Comparison of ENCODE assay signal across 1 cellular context in genomic region chr9:32524558-32525461, GRCh38.
A peak's percentile ranks its signal among the peaks of the same experiment; 100 is the strongest.
TF ChIP-seq lines count a peak whose summit lies in the region.

No MANE protein-coding gene starts in this region.

TF ChIP-seq in HepG2, 621 proteins besides CTCF, POLR2A, EP300 and RAD21 (continued from another document and continues in another):
- TF ChIP-seq, protein P1, sequence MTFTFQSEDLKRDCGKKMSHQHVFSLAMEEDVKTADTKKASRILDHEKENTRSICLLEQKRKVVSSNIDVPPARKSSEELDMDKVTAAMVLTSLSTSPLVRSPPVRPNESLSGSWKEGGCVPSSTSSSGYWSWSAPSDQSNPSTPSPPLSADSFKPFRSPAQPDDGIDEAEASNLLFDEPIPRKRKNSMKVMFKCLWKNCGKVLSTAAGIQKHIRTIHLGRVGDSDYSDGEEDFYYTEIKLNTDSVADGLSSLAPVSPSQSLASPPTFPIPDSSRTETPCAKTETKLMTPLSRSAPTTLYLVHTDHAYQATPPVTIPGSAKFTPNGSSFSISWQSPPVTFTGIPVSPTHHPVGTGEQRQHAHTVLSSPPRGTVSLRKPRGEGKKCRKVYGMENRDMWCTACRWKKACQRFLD (CRISPR knock-in tag; IDR thresholded peaks at IDR 0.05; ENCODE audit: borderline replicate concordance): no peak
- TF ChIP-seq ZBTB2 (CRISPR knock-in tag; IDR thresholded peaks at IDR 0.05; ENCODE audit: low read depth) (no peak), KMT2A (CRISPR knock-in tag; IDR thresholded peaks at IDR 0.05) (0 out of 2 replicates have a peak, but pooled peaks have one; percentile 39), SOX6 (IDR thresholded peaks at IDR 0.05) (no peak), SOX6 (CRISPR knock-in tag; IDR thresholded peaks at IDR 0.05) (peak; percentile 23), MAFK (conservative IDR thresholded peaks at IDR 0.05 in 1 of 2, IDR thresholded peaks at IDR 0.05 in 1 of 2; ENCODE audit: low read length in 2 of 2) (no peak), ATF5 (CRISPR knock-in tag; IDR thresholded peaks at IDR 0.05; ENCODE audit: low read depth) (no peak), NFRKB (IDR thresholded peaks at IDR 0.05) (no peak), TARDBP (CRISPR knock-in tag; IDR thresholded peaks at IDR 0.05) (peak; percentile 20; the same call in 1 of the 2 replicates), ZNF264 (CRISPR knock-in tag; IDR thresholded peaks at IDR 0.05) (no peak), CCAR2 (optimal IDR thresholded peaks at IDR 0.05; ENCODE audit: low read depth, low read length) (no peak), RXRA (CRISPR knock-in tag; IDR thresholded peaks at IDR 0.05) (no peak), RFX5 (IDR thresholded peaks at IDR 0.05; ENCODE audit: low read depth, low read length) (no peak), ZNF17 (CRISPR knock-in tag; IDR thresholded peaks at IDR 0.05) (no peak), ZNF225 (CRISPR knock-in tag; IDR thresholded peaks at IDR 0.05) (no peak), ZBTB37 (CRISPR knock-in tag; IDR thresholded peaks at IDR 0.05) (no peak), MXD4 (CRISPR knock-in tag; IDR thresholded peaks at IDR 0.05) (no peak; the same call in 1 of the 2 replicates), ZNF737 (CRISPR knock-in tag; IDR thresholded peaks at IDR 0.05; ENCODE audit: borderline replicate concordance) (no peak), ZNF160 (CRISPR knock-in tag; IDR thresholded peaks at IDR 0.05) (no peak), TEAD3 (CRISPR knock-in tag; optimal IDR thresholded peaks at IDR 0.05; ENCODE audit: borderline replicate concordance) (peak; percentile 2), ZNF576 (CRISPR knock-in tag; IDR thresholded peaks at IDR 0.05) (no peak), BRCA1 (CRISPR knock-in tag; IDR thresholded peaks at IDR 0.05) (no peak), BORCS8-MEF2B (CRISPR knock-in tag; IDR thresholded peaks at IDR 0.05) (0 out of 2 replicates have a peak, but pooled peaks have one; percentile 28), GATA4 (IDR thresholded peaks at IDR 0.05; ENCODE audit: borderline replicate concordance, low read depth) (no peak), ZNF180 (CRISPR knock-in tag; IDR thresholded peaks at IDR 0.05; ENCODE audit: borderline replicate concordance, low read depth) (no peak), ZNF574 (CRISPR knock-in tag; IDR thresholded peaks at IDR 0.05) (no peak), ZNF577 (CRISPR knock-in tag; IDR thresholded peaks at IDR 0.05; ENCODE audit: borderline replicate concordance, low read depth) (no peak), GPBP1L1 (CRISPR knock-in tag; IDR thresholded peaks at IDR 0.05) (no peak), REPIN1 (CRISPR knock-in tag; IDR thresholded peaks at IDR 0.05; ENCODE audit: borderline replicate concordance, low read depth) (no peak), ZNF644 (CRISPR knock-in tag; IDR thresholded peaks at IDR 0.05; ENCODE audit: low read depth) (no peak), TEAD2 (CRISPR knock-in tag; IDR thresholded peaks at IDR 0.05) (no peak), ZNF333 (CRISPR knock-in tag; IDR thresholded peaks at IDR 0.05; ENCODE audit: borderline replicate concordance) (no peak), ZNF143 (CRISPR knock-in tag; IDR thresholded peaks at IDR 0.05) (peak; percentile 78)
- TF ChIP-seq, protein P2, sequence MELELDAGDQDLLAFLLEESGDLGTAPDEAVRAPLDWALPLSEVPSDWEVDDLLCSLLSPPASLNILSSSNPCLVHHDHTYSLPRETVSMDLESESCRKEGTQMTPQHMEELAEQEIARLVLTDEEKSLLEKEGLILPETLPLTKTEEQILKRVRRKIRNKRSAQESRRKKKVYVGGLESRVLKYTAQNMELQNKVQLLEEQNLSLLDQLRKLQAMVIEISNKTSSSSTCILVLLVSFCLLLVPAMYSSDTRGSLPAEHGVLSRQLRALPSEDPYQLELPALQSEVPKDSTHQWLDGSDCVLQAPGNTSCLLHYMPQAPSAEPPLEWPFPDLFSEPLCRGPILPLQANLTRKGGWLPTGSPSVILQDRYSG (CRISPR knock-in tag; IDR thresholded peaks at IDR 0.05): no peak
- TF ChIP-seq, protein P3, sequence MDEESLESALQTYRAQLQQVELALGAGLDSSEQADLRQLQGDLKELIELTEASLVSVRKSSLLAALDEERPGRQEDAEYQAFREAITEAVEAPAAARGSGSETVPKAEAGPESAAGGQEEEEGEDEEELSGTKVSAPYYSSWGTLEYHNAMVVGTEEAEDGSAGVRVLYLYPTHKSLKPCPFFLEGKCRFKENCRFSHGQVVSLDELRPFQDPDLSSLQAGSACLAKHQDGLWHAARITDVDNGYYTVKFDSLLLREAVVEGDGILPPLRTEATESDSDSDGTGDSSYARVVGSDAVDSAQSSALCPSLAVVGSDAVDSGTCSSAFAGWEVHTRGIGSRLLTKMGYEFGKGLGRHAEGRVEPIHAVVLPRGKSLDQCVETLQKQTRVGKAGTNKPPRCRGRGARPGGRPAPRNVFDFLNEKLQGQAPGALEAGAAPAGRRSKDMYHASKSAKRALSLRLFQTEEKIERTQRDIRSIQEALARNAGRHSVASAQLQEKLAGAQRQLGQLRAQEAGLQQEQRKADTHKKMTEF (CRISPR knock-in tag; IDR thresholded peaks at IDR 0.05): no peak
- TF ChIP-seq, protein P4, sequence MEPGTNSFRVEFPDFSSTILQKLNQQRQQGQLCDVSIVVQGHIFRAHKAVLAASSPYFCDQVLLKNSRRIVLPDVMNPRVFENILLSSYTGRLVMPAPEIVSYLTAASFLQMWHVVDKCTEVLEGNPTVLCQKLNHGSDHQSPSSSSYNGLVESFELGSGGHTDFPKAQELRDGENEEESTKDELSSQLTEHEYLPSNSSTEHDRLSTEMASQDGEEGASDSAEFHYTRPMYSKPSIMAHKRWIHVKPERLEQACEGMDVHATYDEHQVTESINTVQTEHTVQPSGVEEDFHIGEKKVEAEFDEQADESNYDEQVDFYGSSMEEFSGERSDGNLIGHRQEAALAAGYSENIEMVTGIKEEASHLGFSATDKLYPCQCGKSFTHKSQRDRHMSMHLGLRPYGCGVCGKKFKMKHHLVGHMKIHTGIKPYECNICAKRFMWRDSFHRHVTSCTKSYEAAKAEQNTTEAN (CRISPR knock-in tag; conservative IDR thresholded peaks at IDR 0.05): no peak
- TF ChIP-seq, protein P5, sequence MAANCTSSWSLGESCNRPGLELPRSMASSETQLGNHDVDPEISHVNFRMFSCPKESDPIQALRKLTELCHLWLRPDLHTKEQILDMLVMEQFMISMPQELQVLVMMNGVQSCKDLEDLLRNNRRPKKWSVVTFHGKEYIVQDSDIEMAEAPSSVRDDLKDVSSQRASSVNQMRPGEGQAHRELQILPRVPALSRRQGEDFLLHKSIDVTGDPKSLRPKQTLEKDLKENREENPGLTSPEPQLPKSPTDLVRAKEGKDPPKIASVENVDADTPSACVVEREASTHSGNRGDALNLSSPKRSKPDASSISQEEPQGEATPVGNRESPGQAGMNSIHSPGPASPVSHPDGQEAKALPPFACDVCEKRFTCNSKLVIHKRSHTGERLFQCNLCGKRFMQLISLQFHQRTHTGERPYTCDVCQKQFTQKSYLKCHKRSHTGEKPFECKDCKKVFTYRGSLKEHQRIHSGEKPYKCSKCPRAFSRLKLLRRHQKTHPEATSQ (CRISPR knock-in tag; IDR thresholded peaks at IDR 0.05; ENCODE audit: borderline replicate concordance): no peak
- TF ChIP-seq, protein P6, sequence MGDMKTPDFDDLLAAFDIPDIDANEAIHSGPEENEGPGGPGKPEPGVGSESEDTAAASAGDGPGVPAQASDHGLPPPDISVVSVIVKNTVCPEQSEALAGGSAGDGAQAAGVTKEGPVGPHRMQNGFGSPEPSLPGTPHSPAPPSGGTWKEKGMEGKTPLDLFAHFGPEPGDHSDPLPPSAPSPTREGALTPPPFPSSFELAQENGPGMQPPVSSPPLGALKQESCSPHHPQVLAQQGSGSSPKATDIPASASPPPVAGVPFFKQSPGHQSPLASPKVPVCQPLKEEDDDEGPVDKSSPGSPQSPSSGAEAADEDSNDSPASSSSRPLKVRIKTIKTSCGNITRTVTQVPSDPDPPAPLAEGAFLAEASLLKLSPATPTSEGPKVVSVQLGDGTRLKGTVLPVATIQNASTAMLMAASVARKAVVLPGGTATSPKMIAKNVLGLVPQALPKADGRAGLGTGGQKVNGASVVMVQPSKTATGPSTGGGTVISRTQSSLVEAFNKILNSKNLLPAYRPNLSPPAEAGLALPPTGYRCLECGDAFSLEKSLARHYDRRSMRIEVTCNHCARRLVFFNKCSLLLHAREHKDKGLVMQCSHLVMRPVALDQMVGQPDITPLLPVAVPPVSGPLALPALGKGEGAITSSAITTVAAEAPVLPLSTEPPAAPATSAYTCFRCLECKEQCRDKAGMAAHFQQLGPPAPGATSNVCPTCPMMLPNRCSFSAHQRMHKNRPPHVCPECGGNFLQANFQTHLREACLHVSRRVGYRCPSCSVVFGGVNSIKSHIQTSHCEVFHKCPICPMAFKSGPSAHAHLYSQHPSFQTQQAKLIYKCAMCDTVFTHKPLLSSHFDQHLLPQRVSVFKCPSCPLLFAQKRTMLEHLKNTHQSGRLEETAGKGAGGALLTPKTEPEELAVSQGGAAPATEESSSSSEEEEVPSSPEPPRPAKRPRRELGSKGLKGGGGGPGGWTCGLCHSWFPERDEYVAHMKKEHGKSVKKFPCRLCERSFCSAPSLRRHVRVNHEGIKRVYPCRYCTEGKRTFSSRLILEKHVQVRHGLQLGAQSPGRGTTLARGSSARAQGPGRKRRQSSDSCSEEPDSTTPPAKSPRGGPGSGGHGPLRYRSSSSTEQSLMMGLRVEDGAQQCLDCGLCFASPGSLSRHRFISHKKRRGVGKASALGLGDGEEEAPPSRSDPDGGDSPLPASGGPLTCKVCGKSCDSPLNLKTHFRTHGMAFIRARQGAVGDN (CRISPR knock-in tag; IDR thresholded peaks at IDR 0.05): peak; percentile 13; the same call in 1 of the 2 replicates
- TF ChIP-seq, protein P7, sequence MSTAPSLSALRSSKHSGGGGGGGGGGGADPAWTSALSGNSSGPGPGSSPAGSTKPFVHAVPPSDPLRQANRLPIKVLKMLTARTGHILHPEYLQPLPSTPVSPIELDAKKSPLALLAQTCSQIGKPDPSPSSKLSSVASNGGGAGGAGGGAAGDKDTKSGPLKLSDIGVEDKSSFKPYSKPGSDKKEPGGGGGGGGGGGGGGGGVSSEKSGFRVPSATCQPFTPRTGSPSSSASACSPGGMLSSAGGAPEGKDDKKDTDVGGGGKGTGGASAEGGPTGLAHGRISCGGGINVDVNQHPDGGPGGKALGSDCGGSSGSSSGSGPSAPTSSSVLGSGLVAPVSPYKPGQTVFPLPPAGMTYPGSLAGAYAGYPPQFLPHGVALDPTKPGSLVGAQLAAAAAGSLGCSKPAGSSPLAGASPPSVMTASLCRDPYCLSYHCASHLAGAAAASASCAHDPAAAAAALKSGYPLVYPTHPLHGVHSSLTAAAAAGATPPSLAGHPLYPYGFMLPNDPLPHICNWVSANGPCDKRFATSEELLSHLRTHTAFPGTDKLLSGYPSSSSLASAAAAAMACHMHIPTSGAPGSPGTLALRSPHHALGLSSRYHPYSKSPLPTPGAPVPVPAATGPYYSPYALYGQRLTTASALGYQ (CRISPR knock-in tag; IDR thresholded peaks at IDR 0.05): no peak
